ENCODE assay signal across 8 cellular contexts in the genomic region with DNA sequence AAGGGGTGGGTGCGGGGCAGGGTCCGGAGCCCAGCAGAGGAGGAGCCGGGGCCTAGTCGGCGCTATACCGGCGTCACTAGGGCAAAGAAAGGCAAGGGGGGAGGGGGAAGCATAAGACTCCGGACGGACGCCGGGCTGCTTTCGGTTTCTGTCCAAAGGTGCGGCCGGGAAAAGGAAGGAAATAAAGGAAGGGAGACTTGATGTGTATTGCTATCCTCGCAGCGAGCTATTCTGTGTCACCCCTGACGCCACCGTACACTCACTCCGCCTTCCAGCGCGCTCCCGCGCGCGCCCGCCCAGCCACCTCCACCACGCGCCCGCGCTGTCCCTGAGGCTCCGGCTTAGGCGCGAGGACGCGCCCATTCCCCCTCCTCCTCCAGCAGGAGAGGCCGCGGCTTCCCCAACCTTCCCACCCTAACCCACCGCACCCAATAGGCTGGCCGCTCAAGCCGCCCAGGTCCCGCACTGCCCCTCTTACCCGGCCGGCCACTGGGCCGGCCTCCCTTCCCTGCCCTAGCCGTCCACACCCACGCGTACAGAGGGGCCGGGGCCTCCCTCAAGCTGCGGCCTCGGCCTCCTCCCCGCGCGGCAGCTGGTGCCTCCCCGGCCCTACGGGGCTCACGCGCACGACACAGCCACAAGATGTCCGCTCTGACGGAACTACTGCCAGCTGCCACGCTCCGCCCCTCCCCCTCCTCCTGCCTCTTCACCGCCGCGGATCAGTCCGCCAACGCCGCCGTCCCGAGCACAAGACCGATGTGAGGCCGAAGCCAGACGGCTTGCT. TPM values are rescaled to one million over a fixed set of nuclear protein-coding genes. Genes with fewer than 3 reads are reported as not detected.
DNase-seq lines count a peak whose midpoint lies in the region; ATAC-seq, FAIRE-seq and TF ChIP-seq lines count a peak whose summit lies in the region.

A gene (minus strand): TSS at position 662 of the 784 bp plus-strand sequence. CDS start 1,043 bp downstream, outside the sequence.

- H3K4me3 Mint-ChIP-seq in endodermal cell = no peak within 1 kb of the TSS

- FAIRE-seq in HTR-8/SVneo (lab: Jason Lieb, UNC) = peak; percentile 58

- WGBS in endodermal cell (ENCODE audit: insufficient coverage in 1 of 2, insufficient read length in 1 of 2), 2 experiments = 0% methylated on average over 14 to 73 of the region's 73 CpGs
- 0% methylated on average over 51 to 53 of the region's 73 CpGs for WGBS in mesodermal cell (ENCODE audit: insufficient coverage in 2 of 2), 2 experiments

- H3K9me3 ChIP-seq in endodermal cell (ENCODE audit: control insufficient read depth, low read length) = no peaks in the 10 kb centered on the region
- no peaks in the 10 kb centered on the region for H3K9me3 ChIP-seq in mesodermal cell (ENCODE audit: control insufficient read depth, low read length)

- peak; percentile 31 for ATAC-seq in GM21360 (IDR thresholded peaks at IDR 0.05; ENCODE audit: unreplicated experiment)

- no peaks in the 10 kb centered on the region for H3K27me3 ChIP-seq in endodermal cell (ENCODE audit: control insufficient read depth, insufficient read depth, low read length, poor library complexity, severe bottlenecking)

- peak within 1 kb of the TSS; percentile 94 for H3K4me3 ChIP-seq in endodermal cell (ENCODE audit: low read length)
- peak within 1 kb of the TSS; percentile 97 for H3K4me3 ChIP-seq in mesodermal cell (ENCODE audit: extremely low read depth, insufficient read depth, low read length, poor library complexity, severe bottlenecking)

- peaks cover 40% of the 10 kb centered on the region for H3K36me3 ChIP-seq in endodermal cell (ENCODE audit: control insufficient read depth, insufficient read depth, low read length)
- H3K36me3 ChIP-seq in mesodermal cell (ENCODE audit: control insufficient read depth, insufficient read depth, low read length) = peaks cover 31% of the 10 kb centered on the region

- peaks cover 4% of the 10 kb centered on the region for H3K4me1 ChIP-seq in endodermal cell (ENCODE audit: control insufficient read depth, insufficient read depth, low read length)
- H3K4me1 ChIP-seq in mesodermal cell (ENCODE audit: control insufficient read depth, insufficient read depth, low read length, poor library complexity, severe bottlenecking) = peaks cover 6% of the 10 kb centered on the region

- no peak within 1 kb of the TSS for H3K27ac Mint-ChIP-seq in endodermal cell

- no peak for TF ChIP-seq CTCF in endodermal cell (conservative IDR thresholded peaks at IDR 0.05)

- no peaks in the 10 kb centered on the region for H3K9me3 Mint-ChIP-seq in endodermal cell

- H3K4me1 Mint-ChIP-seq in endodermal cell = peaks cover 21% of the 10 kb centered on the region

- H3K27ac ChIP-seq in endodermal cell (ENCODE audit: low read depth, low read length) (peak within 1 kb of the TSS; percentile 100), mesodermal cell (ENCODE audit: low read depth, low read length, severe bottlenecking) (peak within 1 kb of the TSS; percentile 100)

- no peaks in the 10 kb centered on the region for H3K27me3 Mint-ChIP-seq in endodermal cell (ENCODE audit: insufficient read depth)

- peak within 1 kb of the TSS; percentile 98 for H3K9ac ChIP-seq in endodermal cell (ENCODE audit: extremely low read depth, low read length, poor library complexity, severe bottlenecking)

- DNase-seq in COLO829 (ENCODE audit: low spot score) (peak; percentile 55), HTR-8/SVneo (ENCODE audit: insufficient read length, low spot score) (peak; percentile 32), NOMO-1 treated with DMSO at 0.1 percent for 48 hours (lab: John Stamatoyannopoulos, UW; ENCODE audit: unreplicated experiment) (peak; percentile 96), endodermal cell (peak; percentile 97)
- DNase-seq in activated CD8-positive, alpha-beta memory T cell treated with anti-CD3 and anti-CD28 coated beads for 48 hours (ENCODE audit: low read depth in 2 of 3, low spot score in 2 of 3) = peak; percentile 85 to 88 (median 86)
- DNase-seq in stimulated activated CD8-positive, alpha-beta memory T cell treated with anti-CD3 and anti-CD28 coated beads, Interleukin-15, amount 100 ng/mL, for 4 hours (ENCODE audit: low read depth in 2 of 2) = peak; percentile 88 to 92

- H3K36me3 Mint-ChIP-seq in endodermal cell (ENCODE audit: low read depth) = peaks cover 13% of the 10 kb centered on the region

RNA-seq across cellular contexts. Expression of the gene that starts here (rescaled TPM):
- 100 to 1,000 TPM; 283 to 310 TPM for total RNA-seq in endodermal cell
- 349 TPM for polyA plus RNA-seq in endodermal cell (2013, experiment 1 of 2)
- polyA plus RNA-seq in endodermal cell (2013, experiment 2 of 2) = 290 TPM
- polyA plus RNA-seq in mesodermal cell (2013, experiment 1 of 2) = 341 TPM
- polyA plus RNA-seq in mesodermal cell (2013, experiment 2 of 2) = 366 TPM

Comparison
In these comparisons a context has a peak if more than half of its experiments do, and no peak if none do; other contexts are left out.
1. Peak in every context shown above with its lines: DNase-seq, ATAC-seq, H3K4me3 ChIP-seq and H3K27ac ChIP-seq.
2. DNase-seq: peak in every context shown above with its lines; median percentile 97 in endodermal cell; 96 in NOMO-1 treated with DMSO at 0.1 percent for 48 hours; 90 in stimulated activated CD8-positive, alpha-beta memory T cell treated with anti-CD3 and anti-CD28 coated beads, Interleukin-15, amount 100 ng/mL, for 4 hours; 86 in activated CD8-positive, alpha-beta memory T cell treated with anti-CD3 and anti-CD28 coated beads for 48 hours; 55 in COLO829; 32 in HTR-8/SVneo.